ENCODE assay signal across 9 cellular contexts in the genomic region with DNA sequence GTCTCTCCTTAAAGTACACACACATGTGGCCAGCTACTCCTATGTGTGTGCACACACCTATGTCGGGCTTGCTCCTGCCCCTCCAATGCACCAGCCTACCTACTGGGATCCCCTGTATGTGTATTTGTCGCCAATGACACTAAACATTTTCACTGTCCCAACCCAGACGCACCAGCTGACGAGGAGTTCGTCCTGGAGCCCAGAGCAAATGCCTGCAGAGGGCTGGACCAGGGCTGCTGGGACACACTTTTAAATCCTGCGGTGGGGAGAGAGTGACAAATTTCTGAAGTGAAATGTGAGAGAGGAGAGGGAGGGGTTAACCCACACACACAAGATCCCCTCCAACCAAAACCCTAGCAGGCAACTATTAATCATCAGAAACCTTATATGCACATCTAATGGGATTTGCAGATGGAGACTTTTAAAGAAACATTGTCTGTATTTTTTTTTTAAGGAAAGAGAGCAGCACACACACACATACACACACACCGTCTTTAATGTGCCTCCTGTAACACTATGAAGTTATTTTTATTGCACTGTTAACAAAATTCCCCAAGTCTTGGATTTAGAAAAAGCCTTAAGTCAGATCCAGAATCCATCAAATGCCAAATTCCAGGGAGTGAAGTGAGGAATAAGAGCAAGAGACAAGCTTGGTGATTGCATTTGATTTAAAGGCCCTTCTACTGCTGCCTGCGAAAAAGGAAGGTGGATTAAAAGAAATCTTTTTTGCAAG. TPM values are rescaled to one million over a fixed set of nuclear protein-coding genes. Genes with fewer than 3 reads are reported as not detected.
A peak's percentile ranks its signal among the peaks of the same experiment; 100 is the strongest.
DNase-seq lines count a peak whose midpoint lies in the region; ATAC-seq, FAIRE-seq and TF ChIP-seq lines count a peak whose summit lies in the region.
"Had no signal": no experiment of that assay in that cellular context is flagged by ENCODE, and none has a peak within 500 bp of the region (broad histone marks: within the 10 kb centered on the region; RNA-seq: fewer than 3 reads in every experiment).

MEOX1 (minus strand) TSS at position 224 of the 733 bp plus-strand sequence. CDS start 388 bp downstream, outside the sequence.

- H4K20me1 ChIP-seq in hepatocyte (ENCODE audit: insufficient read depth, poor library complexity, severe bottlenecking) (no peaks in the 10 kb centered on the region), OCI-LY7 (ENCODE audit: insufficient read depth, low read length) (no peaks in the 10 kb centered on the region)

- CTCF ChIA-PET in OCI-LY7 (lab: Charles Lee; ENCODE audit: unreplicated experiment) = no interaction called here

- WGBS in hepatocyte (ENCODE audit: low lambda C conversion rate, missing lambda C conversion rate) = 42% methylated on average over 8 of the region's 8 CpGs

- H3K79me2 ChIP-seq in hepatocyte (no peaks in the 10 kb centered on the region), OCI-LY7 (ENCODE audit: insufficient read depth, low read depth, low read length) (no peaks in the 10 kb centered on the region)

- FAIRE-seq in urothelium cell line (lab: Jason Lieb, UNC) = no peak

- H3K4me1 ChIP-seq in hepatocyte (ENCODE audit: insufficient read depth) (peaks cover 35% of the 10 kb centered on the region), OCI-LY7 (ENCODE audit: insufficient read depth, low read length, poor library complexity, severe bottlenecking) (no peaks in the 10 kb centered on the region)

- no peaks in the 10 kb centered on the region for H3K9me3 Mint-ChIP-seq in activated naive CD4-positive, alpha-beta T cell treated with anti-CD3 and anti-CD28 coated beads, Interleukin-2, amount 50 U/mL, for 72 hours

- peak within 1 kb of the TSS; percentile 14 to 38 for H3K27ac Mint-ChIP-seq in activated naive CD4-positive, alpha-beta T cell treated with anti-CD3 and anti-CD28 coated beads, Interleukin-2, amount 50 U/mL, for 72 hours

- no peaks in the 10 kb centered on the region for H3K36me3 Mint-ChIP-seq in activated naive CD4-positive, alpha-beta T cell treated with anti-CD3 and anti-CD28 coated beads, Interleukin-2, amount 50 U/mL, for 72 hours

- H3K27me3 ChIP-seq in hepatocyte = no peaks in the 10 kb centered on the region

- DNase-seq in activated naive CD4-positive, alpha-beta T cell treated with Interleukin-2 at 50 U/mL for 16 hours = peak; percentile 39
- no peak for DNase-seq in activated naive CD4-positive, alpha-beta T cell (lab: John Stamatoyannopoulos, UW)
- peak in 1 of 2 donors; percentile 42 for DNase-seq in activated naive CD4-positive, alpha-beta T cell treated with anti-CD3 and anti-CD28 coated beads, Interleukin-2, amount 50 U/mL, for 72 hours (ENCODE audit: low spot score in 2 of 2)
- DNase-seq in hepatocyte (ENCODE audit: low spot score) (no peak), urothelium cell line (ENCODE audit: low spot score) (peak; percentile 75), OCI-LY7 (ENCODE audit: low spot score) (no peak), NOMO-1 (lab: John Stamatoyannopoulos, UW; ENCODE audit: unreplicated experiment in 2 of 2) (no peak)

- H3K9me3 ChIP-seq in hepatocyte (ENCODE audit: low read depth) (no peaks in the 10 kb centered on the region), OCI-LY7 (ENCODE audit: low read length) (no peaks in the 10 kb centered on the region)

- ATAC-seq in activated naive CD4-positive, alpha-beta T cell treated with anti-CD3 and anti-CD28 coated beads, Interleukin-2, amount 50 U/mL, for 72 hours = peak; percentile 90 to 96
- no peak for ATAC-seq in HG02623 (IDR thresholded peaks at IDR 0.05; ENCODE audit: unreplicated experiment)

- BruUV-seq in OCI-LY7 (replicated peaks; lab: Mats Ljungman, UMichigan) = no TSS peak

- peak within 1 kb of the TSS; percentile 24 for H3K4me2 ChIP-seq in hepatocyte
- no peak within 1 kb of the TSS for H3K4me2 ChIP-seq in OCI-LY7 (ENCODE audit: low read length)

- no peaks in the 10 kb centered on the region for H3K9me2 ChIP-seq in hepatocyte (replicated peaks; ENCODE audit: insufficient read depth)
- no peaks in the 10 kb centered on the region for H3K9me2 ChIP-seq in OCI-LY7 (ENCODE audit: insufficient read depth, low read length)

- TF ChIP-seq CTCF in hepatocyte (IDR thresholded peaks at IDR 0.05; ENCODE audit: poor library complexity) = no peak
- no peak for TF ChIP-seq CTCF in OCI-LY7 (conservative IDR thresholded peaks at IDR 0.05; ENCODE audit: low read length)

- POLR2A ChIA-PET in OCI-LY7 (lab: Charles Lee) = no interaction called here

- H3K36me3 ChIP-seq in hepatocyte (replicated peaks; ENCODE audit: insufficient read depth, low read depth) (no peaks in the 10 kb centered on the region), OCI-LY7 (ENCODE audit: insufficient read depth, low read length) (no peaks in the 10 kb centered on the region)

- H3K4me3 ChIP-seq in hepatocyte (no peak within 1 kb of the TSS), OCI-LY7 (ENCODE audit: low read depth, low read length, poor library complexity, severe bottlenecking) (no peak within 1 kb of the TSS)

- H3K27ac ChIP-seq in hepatocyte (peak within 1 kb of the TSS; percentile 45), OCI-LY7 (ENCODE audit: low read depth, low read length, poor library complexity, severe bottlenecking) (no peak within 1 kb of the TSS)

- intact Hi-C loops in OCI-LY7 (cut with micrococcal nuclease; ENCODE audit: unreplicated experiment) = no loop called here

- H2AFZ ChIP-seq in hepatocyte (no peak within 1 kb of the TSS), OCI-LY7 (ENCODE audit: low read length) (no peak within 1 kb of the TSS)

RNA-seq across cellular contexts. Expression of gene MEOX1, which starts in this region (rescaled TPM):
- 1 to 10 TPM in 1 of 2 donors, under 1 TPM in 1; 0.11 to 1.2 TPM for total RNA-seq in activated naive CD4-positive, alpha-beta T cell treated with anti-CD3 and anti-CD28 coated beads, Interleukin-2, amount 50 U/mL, for 72 hours
- total RNA-seq in hepatocyte (0.64 and 0.90 TPM in 2 replicates), OCI-LY7 (2022) (not detected in 2 replicates)
- polyA plus RNA-seq in hepatocyte = 0.32 and 0.33 TPM in 2 replicates
- not detected in 2 replicates for total RNA-seq in OCI-LY7 (2014; rRNA removed; shearing (Covaris generic))
- total RNA-seq: pulmonary artery endothelial cell had no signal

Comparison
In these comparisons a context has a peak if more than half of its experiments do, and no peak if none do; other contexts are left out.
1. DNase-seq: peak in activated naive CD4-positive, alpha-beta T cell treated with Interleukin-2 at 50 U/mL for 16 hours (single experiment) and urothelium cell line (single experiment); none in activated naive CD4-positive, alpha-beta T cell (0 of 4), hepatocyte (single experiment), OCI-LY7 (single experiment) and NOMO-1 (0 of 2).